Comparison of ENCODE assay signal across 8 cellular contexts in genomic region chr17:56913867-56914640, GRCh38. TPM values are rescaled to one million over a fixed set of nuclear protein-coding genes. Genes with fewer than 3 reads are reported as not detected.
A peak's percentile ranks its signal among the peaks of the same experiment; 100 is the strongest.
DNase-seq lines count a peak whose midpoint lies in the region; TF ChIP-seq lines count a peak whose summit lies in the region.

A gene with protein sequence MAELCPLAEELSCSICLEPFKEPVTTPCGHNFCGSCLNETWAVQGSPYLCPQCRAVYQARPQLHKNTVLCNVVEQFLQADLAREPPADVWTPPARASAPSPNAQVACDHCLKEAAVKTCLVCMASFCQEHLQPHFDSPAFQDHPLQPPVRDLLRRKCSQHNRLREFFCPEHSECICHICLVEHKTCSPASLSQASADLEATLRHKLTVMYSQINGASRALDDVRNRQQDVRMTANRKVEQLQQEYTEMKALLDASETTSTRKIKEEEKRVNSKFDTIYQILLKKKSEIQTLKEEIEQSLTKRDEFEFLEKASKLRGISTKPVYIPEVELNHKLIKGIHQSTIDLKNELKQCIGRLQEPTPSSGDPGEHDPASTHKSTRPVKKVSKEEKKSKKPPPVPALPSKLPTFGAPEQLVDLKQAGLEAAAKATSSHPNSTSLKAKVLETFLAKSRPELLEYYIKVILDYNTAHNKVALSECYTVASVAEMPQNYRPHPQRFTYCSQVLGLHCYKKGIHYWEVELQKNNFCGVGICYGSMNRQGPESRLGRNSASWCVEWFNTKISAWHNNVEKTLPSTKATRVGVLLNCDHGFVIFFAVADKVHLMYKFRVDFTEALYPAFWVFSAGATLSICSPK (minus strand): TSS chr17:56914049. CDS start chr17:56913988, 61 bp downstream.

- TF ChIP-seq CTCF in HFF-Myc (IDR thresholded peaks at IDR 0.05; ENCODE audit: low read depth, low read length, missing control alignments), result no peak
- no peak for TF ChIP-seq CTCF in NB4 (IDR thresholded peaks at IDR 0.05; ENCODE audit: low read depth, low read length)
- no peak for TF ChIP-seq CTCF in SK-N-SH (IDR thresholded peaks at IDR 0.05)
- TF ChIP-seq CTCF in suprapubic skin (IDR thresholded peaks at IDR 0.05), result no peak

- H3K27me3 ChIP-seq in SK-N-SH (ENCODE audit: insufficient read depth) (no peaks in the 10 kb centered on the region), suprapubic skin (no peaks in the 10 kb centered on the region)

- TF ChIP-seq EP300 in SK-N-SH (IDR thresholded peaks at IDR 0.05; ENCODE audit: borderline replicate concordance in 1 of 2, low read depth in 1 of 2, low read length in 1 of 2), result peak in 1 of 2 experiments; percentile 42; a peak in 1 of 4 replicates
- TF ChIP-seq EP300 in suprapubic skin (IDR thresholded peaks at IDR 0.05), result no peak

- peak; percentile 77 for DNase-seq in GM04504 (ENCODE audit: low read depth)
- DNase-seq in HFF-Myc (ENCODE audit: extremely low read depth, low read depth), result no peak
- DNase-seq in NB4 (ENCODE audit: low read depth), result peak; percentile 95
- peak; percentile 99 for DNase-seq in SK-N-SH
- DNase-seq in activated naive CD4-positive, alpha-beta T cell treated with anti-CD3 and anti-CD28 coated beads, Interleukin-2, amount 50 U/mL, for 16 hours, result peak; percentile 87
- peak; percentile 69 for DNase-seq in globus pallidus (ENCODE audit: low spot score)
- peak; percentile 82 for DNase-seq in occipital lobe (lab: John Stamatoyannopoulos, UW)
- peak; percentile 97 to 98 for DNase-seq in suprapubic skin (ENCODE audit: low spot score in 2 of 2)

- H3K9me3 ChIP-seq in SK-N-SH (no peaks in the 10 kb centered on the region; the same call in 1 of the 2 replicates), suprapubic skin (no peaks in the 10 kb centered on the region)

- peaks cover 19% of the 10 kb centered on the region for H3F3A ChIP-seq in SK-N-SH (replicated peaks; ENCODE audit: insufficient read depth)

- peaks cover 43% of the 10 kb centered on the region for H3K79me2 ChIP-seq in SK-N-SH (ENCODE audit: insufficient read depth)

- 3% methylated on average over 20 of the region's 63 CpGs for WGBS in SK-N-SH (ENCODE audit: low lambda C conversion rate)
- WGBS in suprapubic skin, result under 1% methylated on average over 17 of the region's 63 CpGs

- TF ChIP-seq POLR2A in NB4 (IDR thresholded peaks at IDR 0.05; ENCODE audit: extremely low read depth, insufficient read length) (peak; percentile 97), suprapubic skin (IDR thresholded peaks at IDR 0.05) (peak; percentile 93)

- no peaks in the 10 kb centered on the region for H3K9me2 ChIP-seq in SK-N-SH

- H3K4me1 ChIP-seq in SK-N-SH (ENCODE audit: control insufficient read depth in 1 of 2, insufficient read depth in 2 of 2, low read depth in 1 of 2, low read length in 1 of 2) (peaks cover 13 to 23% of the 10 kb centered on the region in 2 experiments; a peak in 2 of 4 replicates), suprapubic skin (peaks cover 55% of the 10 kb centered on the region)

- no peaks in the 10 kb centered on the region for H3K36me3 ChIP-seq in SK-N-SH (replicated peaks in 1 of 2; ENCODE audit: control insufficient read depth in 1 of 2, insufficient read depth in 2 of 2, low read length in 1 of 2)
- H3K36me3 ChIP-seq in suprapubic skin, result no peaks in the 10 kb centered on the region

- H3K4me3 ChIP-seq in HFF-Myc (replicated peaks; ENCODE audit: low read depth, low read length) (peak within 1 kb of the TSS; percentile 87), NB4 (ENCODE audit: low read depth, low read length) (peak within 1 kb of the TSS; percentile 91), SK-N-SH (ENCODE audit: low read depth in 2 of 2, low read length in 1 of 2) (peak within 1 kb of the TSS; percentile 73 to 84), suprapubic skin (peak within 1 kb of the TSS; percentile 86)

- H3K9ac ChIP-seq in SK-N-SH, result peak within 1 kb of the TSS; percentile 89

- no peaks in the 10 kb centered on the region for H4K20me1 ChIP-seq in SK-N-SH (ENCODE audit: insufficient read depth)

- no peak for TF ChIP-seq RAD21 in SK-N-SH (IDR thresholded peaks at IDR 0.05; ENCODE audit: low read length)

- peak within 1 kb of the TSS; percentile 95 for H2AFZ ChIP-seq in SK-N-SH (ENCODE audit: low read depth)

- peak within 1 kb of the TSS; percentile 90 for H3K4me2 ChIP-seq in SK-N-SH

- CTCF ChIA-PET in SK-N-SH (lab: Yijun Ruan, JAX), result interaction anchor here (0.8 to 1.8 kb wide), 7 partner anchors 10 to 101 kb away, joined by 4 to 9 read pairs (median 4); no protein-coding TSS in a partner anchor

- H3K27ac ChIP-seq in SK-N-SH (ENCODE audit: low read depth in 2 of 2, low read length in 1 of 2), result peak within 1 kb of the TSS; percentile 73 to 75
- H3K27ac ChIP-seq in suprapubic skin, result peak within 1 kb of the TSS; percentile 90

- POLR2A ChIA-PET in SK-N-SH (lab: Yijun Ruan, JAX), result interaction anchor here (0.8 to 1.4 kb wide), 10 partner anchors 9 to 97 kb away, joined by 3 to 8 read pairs (median 4); partner anchors contain the start of genes C17orf67, COIL, DGKE and SCPEP1

TF ChIP-seq in SK-N-SH, 30 proteins besides CTCF, POLR2A, EP300 and RAD21 (continues in another document):
- TF ChIP-seq GATA2 (CRISPR knock-in tag; IDR thresholded peaks at IDR 0.05) (no peak), YY1 (IDR thresholded peaks at IDR 0.05; ENCODE audit: low read depth) (peak; percentile 49; the same call in 1 of the 2 replicates), ELF1 (IDR thresholded peaks at IDR 0.05) (peak; percentile 51), FOXM1 (IDR thresholded peaks at IDR 0.05; ENCODE audit: low read depth) (no peak), NFIC (IDR thresholded peaks at IDR 0.05; ENCODE audit: borderline replicate concordance) (no peak), RCOR1 (IDR thresholded peaks at IDR 0.05; ENCODE audit: low read length) (peak; percentile 6; the same call in 1 of the 2 replicates), RFX5 (IDR thresholded peaks at IDR 0.05; ENCODE audit: low read length) (no peak), POLR2AphosphoS5 (IDR thresholded peaks at IDR 0.05; ENCODE audit: low read depth, low read length) (peak; percentile 99), TAF1 (IDR thresholded peaks at IDR 0.05; ENCODE audit: borderline replicate concordance, low read depth, low read length) (peak; percentile 95), GABPA (IDR thresholded peaks at IDR 0.05; ENCODE audit: low read depth) (peak; percentile 52), ZBTB33 (IDR thresholded peaks at IDR 0.05; ENCODE audit: borderline replicate concordance, low read depth) (peak; percentile 92), EZH2phosphoT487 (IDR thresholded peaks at IDR 0.05; ENCODE audit: borderline replicate concordance, low read depth) (no peak), MXI1 (IDR thresholded peaks at IDR 0.05; ENCODE audit: low read depth, low read length) (no peak; the same call in none of the 2 replicates), CHD2 (IDR thresholded peaks at IDR 0.05; ENCODE audit: low read length, partially characterized antibody) (peak; percentile 96), SMC3 (IDR thresholded peaks at IDR 0.05; ENCODE audit: low read depth, low read length) (no peak), MEF2A (IDR thresholded peaks at IDR 0.05; ENCODE audit: borderline replicate concordance, low read depth) (peak; percentile 38; the same call in 1 of the 2 replicates), USF1 (IDR thresholded peaks at IDR 0.05; ENCODE audit: borderline replicate concordance, low read depth) (peak; percentile 97), RXRA (IDR thresholded peaks at IDR 0.05; ENCODE audit: borderline replicate concordance, low read depth) (no peak), FOSL2 (IDR thresholded peaks at IDR 0.05; ENCODE audit: borderline replicate concordance, low read depth) (no peak; the same call in 1 of the 2 replicates)
- TF ChIP-seq, protein P1, sequence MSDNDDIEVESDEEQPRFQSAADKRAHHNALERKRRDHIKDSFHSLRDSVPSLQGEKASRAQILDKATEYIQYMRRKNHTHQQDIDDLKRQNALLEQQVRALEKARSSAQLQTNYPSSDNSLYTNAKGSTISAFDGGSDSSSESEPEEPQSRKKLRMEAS (IDR thresholded peaks at IDR 0.05; ENCODE audit: low read depth), result peak; percentile 89
- TF ChIP-seq, protein P2, sequence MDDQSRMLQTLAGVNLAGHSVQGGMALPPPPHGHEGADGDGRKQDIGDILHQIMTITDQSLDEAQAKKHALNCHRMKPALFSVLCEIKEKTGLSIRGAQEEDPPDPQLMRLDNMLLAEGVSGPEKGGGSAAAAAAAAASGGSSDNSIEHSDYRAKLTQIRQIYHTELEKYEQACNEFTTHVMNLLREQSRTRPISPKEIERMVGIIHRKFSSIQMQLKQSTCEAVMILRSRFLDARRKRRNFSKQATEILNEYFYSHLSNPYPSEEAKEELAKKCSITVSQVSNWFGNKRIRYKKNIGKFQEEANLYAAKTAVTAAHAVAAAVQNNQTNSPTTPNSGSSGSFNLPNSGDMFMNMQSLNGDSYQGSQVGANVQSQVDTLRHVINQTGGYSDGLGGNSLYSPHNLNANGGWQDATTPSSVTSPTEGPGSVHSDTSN (IDR thresholded peaks at IDR 0.05), result peak; percentile 18; the same call in 1 of the 2 replicates

RNA-seq across cellular contexts. Expression of the gene that starts here (rescaled TPM):
- polyA plus RNA-seq in SK-N-SH (2012; rRNA removed), result 17.1 and 24.2 TPM in 2 replicates
- 18.0 and 21.9 TPM in 2 replicates for polyA plus RNA-seq in SK-N-SH (2012; cell fraction: cytosol; rRNA removed)
- polyA plus RNA-seq in SK-N-SH (2012; cell fraction: nucleus; rRNA removed), result 39.0 and 52.3 TPM in 2 replicates
- total RNA-seq in occipital lobe, result 1.6 TPM
- 100 to 1,000 TPM in 1 of 4 donors, 10 to 100 TPM in 3; 39.2 to 175 (median 55.9) TPM for total RNA-seq in suprapubic skin

Comparison
In these comparisons a context has a peak if more than half of its experiments do, and no peak if none do; other contexts are left out.
1. RNA of the gene that starts here (total RNA-seq): 39.2 to 175 TPM in suprapubic skin; 1.6 TPM in occipital lobe (single experiment); every median in the first group is over 10 times any median in the second.
2. Peak in every context shown above with its lines, with median percentiles within 50 percentile points of each other: H3K4me3 ChIP-seq.